Comparison of ENCODE assay signal across 1 cellular context in genomic region chr5:132901730-132902129, GRCh38.
TF ChIP-seq lines count a peak whose summit lies in the region.

No MANE protein-coding gene starts in this region.

TF ChIP-seq in GM23338, 12 proteins besides CTCF, POLR2A, EP300 and RAD21:
- no peak for TF ChIP-seq ZNF462 (CRISPR knock-in tag; IDR thresholded peaks at IDR 0.05)
- no peak for TF ChIP-seq ZNF114 (CRISPR knock-in tag; IDR thresholded peaks at IDR 0.05)
- no peak for TF ChIP-seq STAT1 (IDR thresholded peaks at IDR 0.05; ENCODE audit: unreplicated experiment)
- TF ChIP-seq REST (IDR thresholded peaks at IDR 0.05; ENCODE audit: unreplicated experiment) = no peak
- TF ChIP-seq EZH2phosphoT487 (IDR thresholded peaks at IDR 0.05; ENCODE audit: unreplicated experiment) = no peak
- no peak for TF ChIP-seq ZNF331 (CRISPR knock-in tag; IDR thresholded peaks at IDR 0.05; ENCODE audit: low read depth)
- TF ChIP-seq JUNB (IDR thresholded peaks at IDR 0.05; ENCODE audit: unreplicated experiment) = no peak
- no peak for TF ChIP-seq EZH2 (IDR thresholded peaks at IDR 0.05; ENCODE audit: low read depth, unreplicated experiment)
- TF ChIP-seq NANOG (IDR thresholded peaks at IDR 0.05; ENCODE audit: borderline replicate concordance) = no peak
- TF ChIP-seq POLR2AphosphoS5 (IDR thresholded peaks at IDR 0.05; ENCODE audit: low read depth) = no peak
- TF ChIP-seq CREB1 (CRISPR knock-in tag; IDR thresholded peaks at IDR 0.05; ENCODE audit: low read depth) = no peak
- no peak for TF ChIP-seq ETS1 (IDR thresholded peaks at IDR 0.05)
